Comparison of ENCODE assay signal across 32 cellular contexts in the genomic region with DNA sequence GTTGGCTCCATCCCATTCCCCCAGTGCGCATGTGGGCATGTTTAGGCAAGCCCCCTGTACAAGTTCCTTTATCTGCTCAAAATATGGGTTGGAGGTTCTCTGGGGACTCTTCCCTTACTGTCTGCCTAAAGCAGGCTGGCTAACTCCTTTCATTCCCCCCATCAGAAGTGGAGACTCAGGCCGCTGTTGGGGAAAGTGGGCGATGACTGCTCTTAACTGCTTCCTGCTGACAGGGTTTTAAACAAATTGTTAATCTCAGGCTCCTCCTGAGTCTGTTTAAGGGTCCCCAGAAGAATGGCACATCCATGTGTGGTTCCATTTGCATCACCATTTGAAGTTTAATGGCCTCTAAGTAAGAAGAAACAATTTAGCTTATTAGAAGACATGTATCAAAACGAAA.
"Had no signal": no experiment of that assay in that cellular context is flagged by ENCODE, and none has a peak within 500 bp of the region (broad histone marks: within the 10 kb centered on the region; RNA-seq: fewer than 3 reads in every experiment).

No MANE protein-coding gene starts in this region.

- H3K4me1 Mint-ChIP-seq: activated CD4-positive, alpha-beta memory T cell treated with anti-CD3 and anti-CD28 coated beads, Interleukin-2, amount 10 ng/mL, durations not matched to agents 7 days and 5 days; activated CD4-positive, alpha-beta T cell treated with anti-CD3 and anti-CD28 coated beads, Interleukin-2, amount 10 ng/mL, durations not matched to agents 7 days and 5 days; activated naive CD4-positive, alpha-beta T cell treated with anti-CD3 and anti-CD28 coated beads, Interleukin-2, amount 10 ng/mL, durations not matched to agents 7 days and 5 days; activated naive CD8-positive, alpha-beta T cell treated with anti-CD3 and anti-CD28 coated beads, Interleukin-2, amount 10 ng/mL, durations not matched to agents 7 days and 5 days; memory B cell; stimulated activated effector memory CD8-positive, alpha-beta T cell treated with anti-CD3 and anti-CD28 coated beads, Interleukin-12 subunit alpha, Interleukin-12 subunit beta, amount 100 ng/mL, for 72 hours; stimulated activated naive CD8-positive, alpha-beta T cell treated with anti-CD3 and anti-CD28 coated beads, Interleukin-15, amount 100 ng/mL, for 72 hours had no signal

- DNase-seq: activated CD4-positive, alpha-beta memory T cell treated with anti-CD3 and anti-CD28 coated beads, Interleukin-2, amount 10 ng/mL, durations not matched to agents 7 days and 5 days; activated CD4-positive, alpha-beta T cell treated with anti-CD3 and anti-CD28 coated beads, Interleukin-2, amount 10 ng/mL, durations not matched to agents 7 days and 5 days; activated CD4-positive, CD25-positive, alpha-beta regulatory T cell treated with anti-CD3 and anti-CD28 coated beads, Interleukin-2, amount 50 U/mL, for 72 hours; activated CD8-positive, alpha-beta memory T cell treated with anti-CD3 and anti-CD28 coated beads, Interleukin-2, amount 50 U/mL, for 48 hours; activated gamma-delta T cell; activated naive CD4-positive, alpha-beta T cell treated with anti-CD3 and anti-CD28 coated beads, Interleukin-2, amount 10 ng/mL, durations not matched to agents 7 days and 5 days; activated naive CD8-positive, alpha-beta T cell treated with anti-CD3 and anti-CD28 coated beads, Interleukin-2, amount 10 ng/mL, durations not matched to agents 7 days and 5 days; activated T-cell treated with anti-CD3 and anti-CD28 coated beads, Interleukin-2, amount 50 U/mL, for 24 hours; brain microvascular endothelial cell; cortex of kidney; effector memory CD8-positive, alpha-beta T cell; hippocampal formation; immature natural killer cell; mucosa of descending colon; psoas muscle; sigmoid colon; small intestine; stimulated activated CD4-positive, alpha-beta T cell treated with anti-CD3 and anti-CD28 coated beads, Interleukin-4, amount 100 ng/mL, for 24 hours; stimulated activated naive CD8-positive, alpha-beta T cell treated with anti-CD3 and anti-CD28 coated beads, Interleukin-15, amount 100 ng/mL, for 72 hours; substantia nigra; T1000; thyroid gland; upper lobe of left lung; WERI-Rb-1 had no signal

- H3K36me3 Mint-ChIP-seq: activated naive CD4-positive, alpha-beta T cell treated with anti-CD3 and anti-CD28 coated beads, Interleukin-2, amount 10 ng/mL, durations not matched to agents 7 days and 5 days; activated naive CD8-positive, alpha-beta T cell treated with anti-CD3 and anti-CD28 coated beads, Interleukin-2, amount 10 ng/mL, durations not matched to agents 7 days and 5 days; immature natural killer cell; memory B cell; natural killer cell treated with Interleukin-12 subunit alpha and Interleukin-12 subunit beta and Interleukin-15 and Interleukin-18, amount 100 ng/mL, for 72 hours; stimulated activated effector memory CD8-positive, alpha-beta T cell treated with anti-CD3 and anti-CD28 coated beads, Interleukin-12 subunit alpha, Interleukin-12 subunit beta, amount 100 ng/mL, for 72 hours had no signal

- H3K4me3 ChIP-seq: ascending aorta, gastroesophageal sphincter, mucosa of descending colon, psoas muscle, sigmoid colon, thyroid gland, upper lobe of left lung, vagina had no signal

- H3K4me3 Mint-ChIP-seq: activated CD4-positive, alpha-beta memory T cell treated with anti-CD3 and anti-CD28 coated beads, Interleukin-2, amount 10 ng/mL, durations not matched to agents 7 days and 5 days; activated CD4-positive, alpha-beta T cell treated with anti-CD3 and anti-CD28 coated beads, Interleukin-2, amount 10 ng/mL, durations not matched to agents 7 days and 5 days; activated naive CD4-positive, alpha-beta T cell treated with anti-CD3 and anti-CD28 coated beads, Interleukin-2, amount 10 ng/mL, durations not matched to agents 7 days and 5 days; activated naive CD8-positive, alpha-beta T cell treated with anti-CD3 and anti-CD28 coated beads, Interleukin-2, amount 10 ng/mL, durations not matched to agents 7 days and 5 days; activated T-cell treated with anti-CD3 and anti-CD28 coated beads, Interleukin-2, amount 50 U/mL, for 24 hours; effector memory CD8-positive, alpha-beta T cell; immature natural killer cell; memory B cell; natural killer cell treated with Interleukin-12 subunit alpha and Interleukin-12 subunit beta and Interleukin-15 and Interleukin-18, amount 100 ng/mL, for 72 hours; stimulated activated effector memory CD8-positive, alpha-beta T cell treated with anti-CD3 and anti-CD28 coated beads, Interleukin-12 subunit alpha, Interleukin-12 subunit beta, amount 100 ng/mL, for 72 hours; stimulated activated naive CD8-positive, alpha-beta T cell treated with anti-CD3 and anti-CD28 coated beads, Interleukin-15, amount 100 ng/mL, for 72 hours; T-helper 1 cell treated with Interleukin-12 subunit alpha and Interleukin-12 subunit beta and Interleukin-4 antibody, amounts not matched to agents 30 μg/mL and 1 μg/mL, for 36 hours had no signal

- H3K9me3 Mint-ChIP-seq: activated CD4-positive, alpha-beta memory T cell treated with anti-CD3 and anti-CD28 coated beads, Interleukin-2, amount 10 ng/mL, durations not matched to agents 7 days and 5 days; activated CD4-positive, alpha-beta T cell treated with anti-CD3 and anti-CD28 coated beads, Interleukin-2, amount 10 ng/mL, durations not matched to agents 7 days and 5 days; activated T-cell treated with anti-CD3 and anti-CD28 coated beads, Interleukin-2, amount 50 U/mL, for 24 hours; effector memory CD8-positive, alpha-beta T cell; memory B cell; natural killer cell treated with Interleukin-12 subunit alpha and Interleukin-12 subunit beta and Interleukin-15 and Interleukin-18, amount 100 ng/mL, for 72 hours; stimulated activated effector memory CD8-positive, alpha-beta T cell treated with anti-CD3 and anti-CD28 coated beads, Interleukin-12 subunit alpha, Interleukin-12 subunit beta, amount 100 ng/mL, for 72 hours had no signal

- H3K9ac ChIP-seq: parathyroid adenoma had no signal

- H3K27ac Mint-ChIP-seq: activated CD4-positive, alpha-beta memory T cell treated with anti-CD3 and anti-CD28 coated beads, Interleukin-2, amount 10 ng/mL, durations not matched to agents 7 days and 5 days; activated CD4-positive, alpha-beta T cell treated with anti-CD3 and anti-CD28 coated beads, Interleukin-2, amount 10 ng/mL, durations not matched to agents 7 days and 5 days; activated naive CD4-positive, alpha-beta T cell treated with anti-CD3 and anti-CD28 coated beads, Interleukin-2, amount 10 ng/mL, durations not matched to agents 7 days and 5 days; activated naive CD8-positive, alpha-beta T cell treated with anti-CD3 and anti-CD28 coated beads, Interleukin-2, amount 10 ng/mL, durations not matched to agents 7 days and 5 days; activated T-cell treated with anti-CD3 and anti-CD28 coated beads, Interleukin-2, amount 50 U/mL, for 24 hours; effector memory CD8-positive, alpha-beta T cell; immature natural killer cell; memory B cell; natural killer cell treated with Interleukin-12 subunit alpha and Interleukin-12 subunit beta and Interleukin-15 and Interleukin-18, amount 100 ng/mL, for 72 hours; stimulated activated effector memory CD8-positive, alpha-beta T cell treated with anti-CD3 and anti-CD28 coated beads, Interleukin-12 subunit alpha, Interleukin-12 subunit beta, amount 100 ng/mL, for 72 hours; T-helper 1 cell treated with Interleukin-12 subunit alpha and Interleukin-12 subunit beta and Interleukin-4 antibody, amounts not matched to agents 30 μg/mL and 1 μg/mL, for 36 hours had no signal

- H3K4me1 ChIP-seq: ascending aorta, gastroesophageal sphincter, parathyroid adenoma, psoas muscle, sigmoid colon, thyroid gland, upper lobe of left lung, vagina had no signal

- H3K27ac ChIP-seq: ascending aorta, brain microvascular endothelial cell, gastroesophageal sphincter, parathyroid adenoma, psoas muscle, sigmoid colon, thyroid gland, upper lobe of left lung, vagina, WERI-Rb-1 had no signal

- H3K27me3 ChIP-seq: ascending aorta, brain microvascular endothelial cell, gastroesophageal sphincter, sigmoid colon, thyroid gland, upper lobe of left lung, vagina had no signal

- H3K79me2 ChIP-seq: parathyroid adenoma had no signal

- H3K9me3 ChIP-seq: ascending aorta, gastroesophageal sphincter, mucosa of descending colon, psoas muscle, sigmoid colon, thyroid gland, upper lobe of left lung, vagina had no signal

- H3K36me3 ChIP-seq: ascending aorta, brain microvascular endothelial cell, gastroesophageal sphincter, sigmoid colon, thyroid gland, upper lobe of left lung, vagina, WERI-Rb-1 had no signal

- ATAC-seq: effector memory CD8-positive, alpha-beta T cell; gastroesophageal sphincter; mucosa of descending colon; natural killer cell treated with Interleukin-12 subunit alpha and Interleukin-12 subunit beta and Interleukin-15 and Interleukin-18, amount 100 ng/mL, for 72 hours; psoas muscle; stimulated activated effector memory CD8-positive, alpha-beta T cell treated with anti-CD3 and anti-CD28 coated beads, Interleukin-12 subunit alpha, Interleukin-12 subunit beta, amount 100 ng/mL, for 72 hours; stimulated activated naive CD8-positive, alpha-beta T cell treated with anti-CD3 and anti-CD28 coated beads, Interleukin-15, amount 100 ng/mL, for 72 hours had no signal
